Comparison of ENCODE assay signal across 30 cellular contexts in the genomic region with DNA sequence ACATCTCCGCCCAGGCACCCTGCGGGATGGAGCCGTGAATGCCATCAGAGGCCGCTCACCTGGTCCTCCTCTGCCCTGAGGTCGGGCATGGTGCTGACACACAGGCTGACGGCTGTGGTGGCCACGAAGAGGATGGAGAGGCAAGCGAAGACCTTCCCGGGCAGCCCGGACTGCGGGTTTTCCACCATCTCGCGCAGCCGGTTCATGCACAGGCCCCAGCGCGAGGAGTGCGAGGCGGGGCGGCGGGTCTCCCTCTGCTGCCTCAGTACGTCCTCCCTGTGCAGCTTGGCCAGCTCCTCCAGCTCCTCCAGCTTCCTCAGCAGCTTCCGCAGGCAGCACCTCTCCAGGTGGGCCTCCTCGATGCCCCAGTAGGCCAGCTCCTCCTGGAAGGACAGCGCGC. TPM values are rescaled to one million over a fixed set of nuclear protein-coding genes. Genes with fewer than 3 reads are reported as not detected.
DNase-seq lines count a peak whose midpoint lies in the region; ATAC-seq, FAIRE-seq and TF ChIP-seq lines count a peak whose summit lies in the region.
"Had no signal": no experiment of that assay in that cellular context is flagged by ENCODE, and none has a peak within 500 bp of the region (broad histone marks: within the 10 kb centered on the region; RNA-seq: fewer than 3 reads in every experiment).

No MANE protein-coding gene starts in this region.

- intact Hi-C loops in HepG2 (cut with micrococcal nuclease; ENCODE audit: unreplicated experiment) (no loop called here), right lobe of liver (cut with DNase I) (no loop called here)

- no peaks in the 10 kb centered on the region for H3K36me3 ChIP-seq in HepG2 (replicated peaks in 1 of 2; ENCODE audit: control insufficient read depth in 1 of 2, insufficient read depth in 2 of 2, low read length in 2 of 2)
- no peaks in the 10 kb centered on the region for H3K36me3 ChIP-seq in right lobe of liver
- no peaks in the 10 kb centered on the region for H3K36me3 ChIP-seq in RWPE2 (ENCODE audit: low read depth)
- H3K36me3 ChIP-seq in osteoblast (ENCODE audit: insufficient read depth, low read length): no peaks in the 10 kb centered on the region
- H3K36me3 ChIP-seq: BE2C, BLaER1 had no signal

- POLR2A ChIA-PET in HepG2 (lab: Yijun Ruan, JAX): no interaction called here

- in situ Hi-C loops in HepG2 (cut with HindIII; ENCODE audit: extremely low pct_ligation_motif_present, low pct_unique_long_range_greater_than_20kb): no loop called here
- in situ Hi-C loops in GM13977 (cut with MboI; ENCODE audit: low pct_unique_long_range_greater_than_20kb, low sequenced_read_pairs, unreplicated experiment): no loop called here

- 33% methylated on average over 22 of the region's 25 CpGs for WGBS in HepG2 (ENCODE audit: low lambda C conversion rate)
- 56% methylated on average over 5 of the region's 25 CpGs for WGBS in right lobe of liver (ENCODE audit: insufficient coverage, low coverage, low lambda C conversion rate, missing lambda C conversion rate)

- TF ChIP-seq POLR2A in HepG2 (IDR thresholded peaks at IDR 0.05; ENCODE audit: insufficient read depth in 1 of 2, low read depth in 2 of 2, low read length in 2 of 2) (no peak), right lobe of liver (IDR thresholded peaks at IDR 0.05) (no peak)

- no peaks in the 10 kb centered on the region for H3K4me1 ChIP-seq in HepG2 (ENCODE audit: insufficient read depth, low read length)
- no peaks in the 10 kb centered on the region for H3K4me1 ChIP-seq in right lobe of liver
- no peaks in the 10 kb centered on the region for H3K4me1 ChIP-seq in RWPE2 (ENCODE audit: insufficient read depth, poor library complexity, severe bottlenecking)
- no peaks in the 10 kb centered on the region for H3K4me1 ChIP-seq in osteoblast (ENCODE audit: insufficient read depth, low read length)

- H3K4me3 ChIP-seq in HepG2 (replicated peaks in 1 of 3; ENCODE audit: insufficient read depth in 1 of 3, low read depth in 2 of 3, low read length in 3 of 3) (no peak overlapping the region), right lobe of liver (no peak overlapping the region), RWPE2 (ENCODE audit: severe bottlenecking) (no peak overlapping the region), osteoblast (ENCODE audit: insufficient read depth, low read length) (no peak overlapping the region)
- H3K4me3 ChIP-seq: BLaER1, GM12878 had no signal

- H4K20me1 ChIP-seq in HepG2 (ENCODE audit: insufficient read depth, low read length) (no peaks in the 10 kb centered on the region), osteoblast (ENCODE audit: insufficient read depth, low read length) (no peaks in the 10 kb centered on the region)

- TF ChIP-seq EP300 in HepG2 (IDR thresholded peaks at IDR 0.05; ENCODE audit: low read depth in 2 of 2, low read length in 2 of 2) (no peak), HepG2 (CRISPR knock-in tag; IDR thresholded peaks at IDR 0.05; ENCODE audit: borderline replicate concordance) (no peak)

- CTCF ChIA-PET in HepG2 (lab: Yijun Ruan, JAX; ENCODE audit: low intra/inter-chr PET ratio, low total read pairs): no interaction called here

- no peaks in the 10 kb centered on the region for H3K9me3 ChIP-seq in HepG2 (ENCODE audit: low read length)
- H3K9me3 ChIP-seq in right lobe of liver: no peaks in the 10 kb centered on the region
- no peaks in the 10 kb centered on the region for H3K9me3 ChIP-seq in RWPE2 (ENCODE audit: severe bottlenecking)
- no peaks in the 10 kb centered on the region for H3K9me3 ChIP-seq in osteoblast (ENCODE audit: low read depth, low read length)
- H3K9me3 ChIP-seq: BE2C, BLaER1 had no signal

- BruUV-seq in HepG2 (replicated peaks; lab: Mats Ljungman, UMichigan): no TSS peak

- H3K27ac ChIP-seq in HepG2 (ENCODE audit: extremely low read length, insufficient read depth, low read length): no peak overlapping the region
- H3K27ac ChIP-seq in right lobe of liver: no peak overlapping the region
- no peak overlapping the region for H3K27ac ChIP-seq in RWPE2 (ENCODE audit: poor library complexity, severe bottlenecking)
- H3K27ac ChIP-seq in osteoblast (ENCODE audit: low read depth, low read length): no peak overlapping the region
- H3K27ac ChIP-seq: BLaER1 had no signal

- ATAC-seq in HepG2: 0 out of 3 replicates have a peak, but pooled peaks have one; percentile 18
- ATAC-seq in right lobe of liver: no peak
- ATAC-seq in RWPE2 (ENCODE audit: low read depth): peak; percentile 17; the same call in 1 of the 3 replicates
- ATAC-seq: GM12878 had no signal

- no peak for FAIRE-seq in HepG2 (lab: Jason Lieb, UNC)
- FAIRE-seq: A204.1, GM12878, GM12892, GM19239 had no signal

- H3K27me3 ChIP-seq in HepG2 (ENCODE audit: control insufficient read depth in 1 of 2, insufficient read depth in 2 of 2, low read length in 2 of 2) (peaks cover 4 to 84% of the 10 kb centered on the region in 2 experiments), right lobe of liver (no peaks in the 10 kb centered on the region), RWPE2 (ENCODE audit: insufficient read depth, poor library complexity, severe bottlenecking) (peaks cover 10% of the 10 kb centered on the region), osteoblast (ENCODE audit: insufficient read depth, low read length) (peaks cover 21% of the 10 kb centered on the region)
- H3K27me3 ChIP-seq: BE2C, BLaER1 had no signal

- TF ChIP-seq CTCF in HepG2 (CRISPR knock-in tag; IDR thresholded peaks at IDR 0.05): no peak
- no peak for TF ChIP-seq CTCF in right lobe of liver (IDR thresholded peaks at IDR 0.05)
- no peak for TF ChIP-seq CTCF in RWPE2 (IDR thresholded peaks at IDR 0.05; ENCODE audit: poor library complexity, severe bottlenecking)
- TF ChIP-seq CTCF in osteoblast (IDR thresholded peaks at IDR 0.05; ENCODE audit: extremely low read depth, low read depth, low read length): no peak
- no peak for TF ChIP-seq CTCF in GM13977 (IDR thresholded peaks at IDR 0.05; ENCODE audit: extremely low read depth, insufficient read depth, missing control alignments)

- H3K9ac ChIP-seq in HepG2 (ENCODE audit: insufficient read depth, low read depth, low read length): no peak overlapping the region
- H3K9ac ChIP-seq: BLaER1 had no signal

- no peak for TF ChIP-seq RAD21 in HepG2 (CRISPR knock-in tag; IDR thresholded peaks at IDR 0.05)

- H2AFZ ChIP-seq in HepG2 (ENCODE audit: low read length): no peak overlapping the region
- no peak overlapping the region for H2AFZ ChIP-seq in osteoblast (ENCODE audit: low read length)

- no peak overlapping the region for H3K4me2 ChIP-seq in HepG2 (ENCODE audit: low read depth, low read length)
- no peak overlapping the region for H3K4me2 ChIP-seq in osteoblast (ENCODE audit: insufficient read depth, low read length)
- H3K4me2 ChIP-seq: BLaER1 had no signal

- H3K79me2 ChIP-seq in HepG2 (ENCODE audit: insufficient read depth, low read length) (no peaks in the 10 kb centered on the region), osteoblast (ENCODE audit: insufficient read depth, low read length) (no peaks in the 10 kb centered on the region)

- DNase-seq in HepG2 (ENCODE audit: low spot score): no peak
- no peak for DNase-seq in right lobe of liver
- DNase-seq in RWPE2 (ENCODE audit: low spot score): no peak
- DNase-seq in osteoblast (ENCODE audit: insufficient read length, low spot score, missing footprints): peak; percentile 66
- no peak for DNase-seq in HuH-7 (ENCODE audit: low spot score)
- DNase-seq in GM13977 (ENCODE audit: low spot score): no peak
- DNase-seq: 8988T; ACHN; BE2C; C1 segment of cervical spinal cord; CD4-positive, alpha-beta memory T cell; CD4-positive, CD25-positive, alpha-beta regulatory T cell; CD8-positive, alpha-beta memory T cell; COR-L47; DMS 273 treated with DMSO at 0.1 percent for 48 hours; DMS153; DMS79; DND-41; EL; GDM1 had no signal

RNA-seq across cellular contexts. Expression of a gene that starts 3.1 kb away (rescaled TPM):
- total RNA-seq in HepG2 (2016; rRNA removed; fragmentation: Illumina TruSeq; extraction: Trizol): not detected in 2 replicates
- total RNA-seq in HepG2 (2016; cell fraction: cytosol; rRNA removed; fragmentation: Illumina TruSeq; extraction: Trizol; ENCODE audit: low read depth): not detected in 2 replicates
- total RNA-seq in HepG2 (2016; cell fraction: insoluble cytoplasmic fraction; rRNA removed; fragmentation: Illumina TruSeq; extraction: Trizol): not detected in 2 replicates
- total RNA-seq in HepG2 (2016; cell fraction: membrane; rRNA removed; fragmentation: Illumina TruSeq; extraction: Trizol): not detected in 2 replicates
- not detected in 2 replicates for total RNA-seq in HepG2 (2016; cell fraction: nucleus; rRNA removed; fragmentation: Illumina TruSeq; extraction: Trizol)
- polyA plus RNA-seq in HepG2 (2011; rRNA removed): not detected in 2 replicates
- not detected in 2 replicates for polyA plus RNA-seq in HepG2 (2011; cell fraction: cytosol; rRNA removed)
- polyA plus RNA-seq in HepG2 (2011; cell fraction: nucleus; rRNA removed): not detected in 2 replicates
- not detected in 2 replicates for polyA plus RNA-seq in HepG2 (2012)
- not detected in 2 replicates for polyA plus RNA-seq in HepG2 (2016; cell fraction: cytosol; fragmentation: Illumina TruSeq; extraction: Trizol; ENCODE audit: low read depth)
- polyA plus RNA-seq in HepG2 (2016; cell fraction: insoluble cytoplasmic fraction; fragmentation: Illumina TruSeq; extraction: Trizol; ENCODE audit: low read depth): not detected in 2 replicates
- not detected in 2 replicates for polyA plus RNA-seq in HepG2 (2016; cell fraction: membrane; fragmentation: Illumina TruSeq; extraction: Trizol; ENCODE audit: low read depth)
- not detected in 2 replicates for polyA plus RNA-seq in HepG2 (2016; cell fraction: nucleus; fragmentation: Illumina TruSeq; extraction: Trizol; ENCODE audit: insufficient read depth, low read depth)
- 0.02 TPM in 1 of 2 replicates, not detected in the other for polyA minus RNA-seq in HepG2 (2011; rRNA and poly(A)+ RNA removed; ENCODE audit: low replicate concordance)
- not detected in 2 replicates for polyA minus RNA-seq in HepG2 (2011; cell fraction: cytosol; rRNA and poly(A)+ RNA removed)
- not detected in 2 replicates for polyA minus RNA-seq in HepG2 (2011; cell fraction: nucleus; rRNA and poly(A)+ RNA removed)
- total RNA-seq in right lobe of liver: not detected
- not detected in 2 replicates for total RNA-seq in osteoblast
- total RNA-seq: A673; CD4-positive, alpha-beta memory T cell; CD4-positive, CD25-positive, alpha-beta regulatory T cell; CD8-positive, alpha-beta memory T cell; Daoy; G401; GM12878 had no signal
- polyA plus RNA-seq: AG04450; CD14-positive monocyte; CD4-positive, alpha-beta memory T cell; CD4-positive, CD25-positive, alpha-beta regulatory T cell; CD8-positive, alpha-beta memory T cell; GM12878 had no signal

RNA-seq across cellular contexts. Expression of a gene that starts 45.7 kb away (rescaled TPM):
- not detected in 2 replicates for total RNA-seq in HepG2 (2016; rRNA removed; fragmentation: Illumina TruSeq; extraction: Trizol)
- not detected in 2 replicates for total RNA-seq in HepG2 (2016; cell fraction: cytosol; rRNA removed; fragmentation: Illumina TruSeq; extraction: Trizol; ENCODE audit: low read depth)
- not detected in 2 replicates for total RNA-seq in HepG2 (2016; cell fraction: insoluble cytoplasmic fraction; rRNA removed; fragmentation: Illumina TruSeq; extraction: Trizol)
- not detected in 2 replicates for total RNA-seq in HepG2 (2016; cell fraction: membrane; rRNA removed; fragmentation: Illumina TruSeq; extraction: Trizol)
- total RNA-seq in HepG2 (2016; cell fraction: nucleus; rRNA removed; fragmentation: Illumina TruSeq; extraction: Trizol): not detected in 2 replicates
- not detected in 2 replicates for polyA plus RNA-seq in HepG2 (2011; rRNA removed)
- 0.03 TPM in 1 of 2 replicates, not detected in the other for polyA plus RNA-seq in HepG2 (2011; cell fraction: cytosol; rRNA removed)
- polyA plus RNA-seq in HepG2 (2011; cell fraction: nucleus; rRNA removed): not detected in 2 replicates
- polyA plus RNA-seq in HepG2 (2012): not detected in 2 replicates
- polyA plus RNA-seq in HepG2 (2016; cell fraction: cytosol; fragmentation: Illumina TruSeq; extraction: Trizol; ENCODE audit: low read depth): not detected in 2 replicates
- polyA plus RNA-seq in HepG2 (2016; cell fraction: insoluble cytoplasmic fraction; fragmentation: Illumina TruSeq; extraction: Trizol; ENCODE audit: low read depth): not detected in 2 replicates
- not detected in 2 replicates for polyA plus RNA-seq in HepG2 (2016; cell fraction: membrane; fragmentation: Illumina TruSeq; extraction: Trizol; ENCODE audit: low read depth)
- polyA plus RNA-seq in HepG2 (2016; cell fraction: nucleus; fragmentation: Illumina TruSeq; extraction: Trizol; ENCODE audit: insufficient read depth, low read depth): not detected in 2 replicates
- not detected in 2 replicates for polyA minus RNA-seq in HepG2 (2011; rRNA and poly(A)+ RNA removed; ENCODE audit: low replicate concordance)
- polyA minus RNA-seq in HepG2 (2011; cell fraction: cytosol; rRNA and poly(A)+ RNA removed): not detected in 2 replicates
- polyA minus RNA-seq in HepG2 (2011; cell fraction: nucleus; rRNA and poly(A)+ RNA removed): not detected in 2 replicates
- total RNA-seq in right lobe of liver: 1 to 10 TPM in 1 of 6 experiments, under 1 TPM in 1, not detected in 4; 0.87 to 1.0 TPM
- under 0.01 TPM in 1 of 2 replicates, not detected in the other for total RNA-seq in osteoblast
- total RNA-seq: A673; CD4-positive, alpha-beta memory T cell; CD4-positive, CD25-positive, alpha-beta regulatory T cell; Daoy; G401 had no signal
- polyA plus RNA-seq: AG04450; CD14-positive monocyte; CD4-positive, alpha-beta memory T cell; CD8-positive, alpha-beta memory T cell had no signal

RNA-seq across cellular contexts. Expression of a gene that starts 49.8 kb away (rescaled TPM):
- total RNA-seq in HepG2 (2016; rRNA removed; fragmentation: Illumina TruSeq; extraction: Trizol): 8.3 and 15.6 TPM in 2 replicates
- 9.0 and 11.9 TPM in 2 replicates for total RNA-seq in HepG2 (2016; cell fraction: cytosol; rRNA removed; fragmentation: Illumina TruSeq; extraction: Trizol; ENCODE audit: low read depth)
- total RNA-seq in HepG2 (2016; cell fraction: insoluble cytoplasmic fraction; rRNA removed; fragmentation: Illumina TruSeq; extraction: Trizol): 5.7 and 17.7 TPM in 2 replicates
- total RNA-seq in HepG2 (2016; cell fraction: membrane; rRNA removed; fragmentation: Illumina TruSeq; extraction: Trizol): 9.2 and 10.3 TPM in 2 replicates
- 33.5 and 39.8 TPM in 2 replicates for total RNA-seq in HepG2 (2016; cell fraction: nucleus; rRNA removed; fragmentation: Illumina TruSeq; extraction: Trizol)
- polyA plus RNA-seq in HepG2 (2011; rRNA removed): 20.8 and 25.2 TPM in 2 replicates
- polyA plus RNA-seq in HepG2 (2011; cell fraction: cytosol; rRNA removed): 6.5 and 8.8 TPM in 2 replicates
- 318 and 424 TPM in 2 replicates for polyA plus RNA-seq in HepG2 (2011; cell fraction: nucleus; rRNA removed)
- 24.5 and 34.3 TPM in 2 replicates for polyA plus RNA-seq in HepG2 (2012)
- polyA plus RNA-seq in HepG2 (2016; cell fraction: cytosol; fragmentation: Illumina TruSeq; extraction: Trizol; ENCODE audit: low read depth): 1.1 and 1.7 TPM in 2 replicates
- 9.1 and 13.0 TPM in 2 replicates for polyA plus RNA-seq in HepG2 (2016; cell fraction: insoluble cytoplasmic fraction; fragmentation: Illumina TruSeq; extraction: Trizol; ENCODE audit: low read depth)
- 1.9 and 2.6 TPM in 2 replicates for polyA plus RNA-seq in HepG2 (2016; cell fraction: membrane; fragmentation: Illumina TruSeq; extraction: Trizol; ENCODE audit: low read depth)
- polyA plus RNA-seq in HepG2 (2016; cell fraction: nucleus; fragmentation: Illumina TruSeq; extraction: Trizol; ENCODE audit: insufficient read depth, low read depth): 119 and 132 TPM in 2 replicates
- polyA minus RNA-seq in HepG2 (2011; rRNA and poly(A)+ RNA removed; ENCODE audit: low replicate concordance): 40.8 and 57.1 TPM in 2 replicates
- polyA minus RNA-seq in HepG2 (2011; cell fraction: cytosol; rRNA and poly(A)+ RNA removed): 4.0 and 5.1 TPM in 2 replicates
- 62.5 and 75.1 TPM in 2 replicates for polyA minus RNA-seq in HepG2 (2011; cell fraction: nucleus; rRNA and poly(A)+ RNA removed)
- 10 to 100 TPM; 11.0 to 28.3 (median 19.3) TPM for total RNA-seq in right lobe of liver
- 19.5 and 20.6 TPM in 2 replicates for total RNA-seq in osteoblast

RNA-seq across cellular contexts. Expression of a gene that starts 58.0 kb away (rescaled TPM):
- total RNA-seq in HepG2 (2016; rRNA removed; fragmentation: Illumina TruSeq; extraction: Trizol): not detected in 2 replicates
- not detected in 2 replicates for total RNA-seq in HepG2 (2016; cell fraction: cytosol; rRNA removed; fragmentation: Illumina TruSeq; extraction: Trizol; ENCODE audit: low read depth)
- not detected in 2 replicates for total RNA-seq in HepG2 (2016; cell fraction: insoluble cytoplasmic fraction; rRNA removed; fragmentation: Illumina TruSeq; extraction: Trizol)
- total RNA-seq in HepG2 (2016; cell fraction: membrane; rRNA removed; fragmentation: Illumina TruSeq; extraction: Trizol): not detected in 2 replicates
- total RNA-seq in HepG2 (2016; cell fraction: nucleus; rRNA removed; fragmentation: Illumina TruSeq; extraction: Trizol): not detected in 2 replicates
- not detected in 2 replicates for polyA plus RNA-seq in HepG2 (2011; rRNA removed)
- not detected in 2 replicates for polyA plus RNA-seq in HepG2 (2011; cell fraction: cytosol; rRNA removed)
- polyA plus RNA-seq in HepG2 (2011; cell fraction: nucleus; rRNA removed): not detected in 2 replicates
- polyA plus RNA-seq in HepG2 (2012): not detected in 2 replicates
- not detected in 2 replicates for polyA plus RNA-seq in HepG2 (2016; cell fraction: cytosol; fragmentation: Illumina TruSeq; extraction: Trizol; ENCODE audit: low read depth)
- not detected in 2 replicates for polyA plus RNA-seq in HepG2 (2016; cell fraction: insoluble cytoplasmic fraction; fragmentation: Illumina TruSeq; extraction: Trizol; ENCODE audit: low read depth)
- polyA plus RNA-seq in HepG2 (2016; cell fraction: membrane; fragmentation: Illumina TruSeq; extraction: Trizol; ENCODE audit: low read depth): not detected in 2 replicates
- polyA plus RNA-seq in HepG2 (2016; cell fraction: nucleus; fragmentation: Illumina TruSeq; extraction: Trizol; ENCODE audit: insufficient read depth, low read depth): not detected in 2 replicates
- polyA minus RNA-seq in HepG2 (2011; rRNA and poly(A)+ RNA removed; ENCODE audit: low replicate concordance): 0.05 TPM in 1 of 2 replicates, not detected in the other
- polyA minus RNA-seq in HepG2 (2011; cell fraction: cytosol; rRNA and poly(A)+ RNA removed): not detected in 2 replicates
- not detected in 2 replicates for polyA minus RNA-seq in HepG2 (2011; cell fraction: nucleus; rRNA and poly(A)+ RNA removed)
- 1 to 10 TPM in 4 of 6 experiments, under 1 TPM in 2; 0.64 to 5.0 (median 2.3) TPM for total RNA-seq in right lobe of liver
- total RNA-seq in osteoblast: not detected in 2 replicates
- total RNA-seq: A673; CD4-positive, alpha-beta memory T cell; CD4-positive, CD25-positive, alpha-beta regulatory T cell; CD8-positive, alpha-beta memory T cell; Daoy; G401; GM12878 had no signal
- polyA plus RNA-seq: CD14-positive monocyte; CD4-positive, alpha-beta memory T cell; CD4-positive, CD25-positive, alpha-beta regulatory T cell; CD8-positive, alpha-beta memory T cell; GM12878 had no signal

Comparison
In these comparisons a context has a peak if more than half of its experiments do, and no peak if none do; other contexts are left out.
1. ATAC-seq: peak in HepG2 (single experiment) and RWPE2 (single experiment); none in right lobe of liver (0 of 4).